34 cellular contexts compared by ENCODE assay signal in the genomic region with DNA sequence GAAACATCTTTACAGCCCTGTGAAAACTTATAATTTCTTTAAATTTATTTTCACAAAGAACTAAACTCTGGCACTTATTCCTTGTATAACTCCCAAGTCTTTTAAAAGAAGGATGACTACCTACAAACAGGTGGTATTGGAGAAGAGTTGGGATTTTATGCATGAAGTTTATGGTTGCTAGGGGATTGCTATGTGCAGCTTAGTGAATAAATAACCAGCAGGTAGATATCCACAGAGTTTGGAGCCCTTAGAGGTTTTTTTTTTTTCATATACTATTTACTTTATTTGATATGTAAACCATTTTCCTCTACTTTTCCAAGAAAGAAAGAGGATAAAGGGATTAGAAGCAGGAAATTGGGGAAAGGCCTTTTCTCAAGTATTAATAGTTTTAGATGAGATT.
"Had no signal": no experiment of that assay in that cellular context is flagged by ENCODE, and none has a peak within 500 bp of the region (broad histone marks: within the 10 kb centered on the region; RNA-seq: fewer than 3 reads in every experiment).

No MANE protein-coding gene starts in this region.

- H3K27ac ChIP-seq: KMS-11 had no signal

- H3K9me3 ChIP-seq: MG63 had no signal

- DNase-seq: Karpas-422, Kasumi-1, MG63, MM.1S, MV-4-11, NCI-H1048, NCI-H1092, NCI-H1092 treated with DMSO at 0.1 percent for 48 hours, NCI-H1105, NCI-H1105 treated with DMSO at 0.1 percent for 48 hours, NCI-H1417, NCI-H1417 treated with DMSO at 0.1 percent for 48 hours, NCI-H1436, NCI-H1436 treated with DMSO at 0.1 percent for 48 hours, NCI-H146, NCI-H1694, NCI-H1694 treated with DMSO at 0.1 percent for 48 hours, NCI-H187, NCI-H187 treated with DMSO at 0.1 percent for 48 hours, NCI-H1930, NCI-H2029, NCI-H2029 treated with DMSO at 0.1 percent for 48 hours, NCI-H2081, NCI-H2081 treated with DMSO at 0.1 percent for 48 hours, NCI-H2107, NCI-H2171, NCI-H2171 treated with DMSO at 0.1 percent for 48 hours, NCI-H2227 treated with DMSO at 0.1 percent for 48 hours, NCI-H226, NCI-H345, NCI-H446, NCI-H446 treated with DMSO at 0.1 percent for 48 hours, NCI-H510A had no signal

- H3K4me3 ChIP-seq: MG63 had no signal

- H3K36me3 ChIP-seq: MG63 had no signal

- H3K27me3 ChIP-seq: MG63 had no signal
